In the genomic region with DNA sequence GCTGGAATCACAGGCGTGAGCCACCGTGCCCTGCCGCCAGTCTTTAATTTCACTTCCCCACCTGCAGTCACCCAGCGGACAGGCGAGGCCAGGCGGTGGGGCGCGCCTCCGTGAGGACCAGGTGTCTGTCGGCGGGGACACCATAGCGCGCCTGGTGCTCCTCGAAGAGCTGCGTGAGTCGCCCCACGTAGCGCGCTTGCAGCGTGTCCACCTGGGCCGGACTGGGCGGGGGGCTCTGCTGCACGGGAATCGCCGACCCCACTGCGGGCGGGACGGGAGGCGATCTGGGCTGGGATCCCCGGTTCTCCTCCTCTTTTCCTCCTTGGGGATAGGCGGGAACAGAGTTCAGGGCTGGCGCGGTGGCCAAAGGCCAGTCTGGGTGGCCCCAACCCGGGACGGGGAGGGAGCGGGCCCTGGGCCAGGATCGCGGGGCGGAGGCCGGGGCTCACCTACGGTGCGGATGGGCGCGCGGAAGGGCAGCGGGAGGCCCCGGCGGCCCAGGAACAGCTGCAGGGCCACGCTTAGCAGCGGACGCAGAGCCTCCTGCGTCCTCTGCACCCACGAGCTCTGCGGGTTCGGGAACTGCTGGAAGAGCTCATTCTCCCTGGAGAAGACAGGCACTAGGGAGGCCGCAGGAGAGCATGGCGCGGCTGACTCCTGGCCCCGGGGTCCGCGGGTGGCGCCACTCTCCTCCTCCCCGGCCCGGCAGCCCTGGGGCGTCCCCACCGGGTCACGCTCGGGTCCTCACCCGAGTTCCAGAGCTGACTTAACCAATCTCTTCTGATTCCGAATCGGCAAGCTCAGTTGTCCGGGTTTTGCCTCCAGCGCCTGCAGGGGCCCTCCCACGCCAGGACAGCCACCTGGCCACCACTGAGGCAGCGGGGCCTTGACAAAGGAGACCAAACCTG, we compare ENCODE assay signal across 13 cellular contexts. TPM values are rescaled to one million over a fixed set of nuclear protein-coding genes. Genes with fewer than 3 reads are reported as not detected.
DNase-seq lines count a peak whose midpoint lies in the region; ATAC-seq, FAIRE-seq and TF ChIP-seq lines count a peak whose summit lies in the region.
"Had no signal": no experiment of that assay in that cellular context is flagged by ENCODE, and none has a peak within 500 bp of the region (broad histone marks: within the 10 kb centered on the region; RNA-seq: fewer than 3 reads in every experiment).

No MANE protein-coding gene starts in this region.

- H3K9ac ChIP-seq in keratinocyte (ENCODE audit: control insufficient read depth, extremely low read depth, insufficient read depth, low read length): no peak overlapping the region
- H3K9ac ChIP-seq: BLaER1 treated with 17β-estradiol and CSF1 and Interleukin-3, amounts not matched to agents 10 nM and 100 nM had no signal

- H3K27me3 ChIP-seq in keratinocyte (ENCODE audit: control insufficient read depth, extremely low read depth, insufficient read depth, low read length): peaks cover 31% of the 10 kb centered on the region
- no peaks in the 10 kb centered on the region for H3K27me3 ChIP-seq in vagina

- DNase-seq in stimulated activated naive CD8-positive, alpha-beta T cell treated with anti-CD3 and anti-CD28 coated beads, Interleukin-15, amount 100 ng/mL, for 72 hours: no peak
- DNase-seq in stimulated activated naive CD8-positive, alpha-beta T cell treated with anti-CD3 and anti-CD28 coated beads, Interleukin-15, Interleukin-2, amounts not matched to agents 100 U/mL and 50 U/mL, for 24 hours: no peak
- DNase-seq in keratinocyte (ENCODE audit: low read depth, low spot score) (no peak), vagina (ENCODE audit: extremely low spot score in 2 of 2) (no peak), NOMO-1 (lab: John Stamatoyannopoulos, UW; ENCODE audit: unreplicated experiment in 2 of 2) (no peak)
- DNase-seq: effector memory CD4-positive, alpha-beta T cell had no signal

- H3K27ac ChIP-seq in keratinocyte (ENCODE audit: control insufficient read depth, insufficient read depth, low read length): no peak overlapping the region
- H3K27ac ChIP-seq in vagina: no peak overlapping the region
- H3K27ac ChIP-seq: BLaER1 treated with 17β-estradiol and CSF1 and Interleukin-3, amounts not matched to agents 10 nM and 100 nM had no signal

- H3K4me1 ChIP-seq in keratinocyte (ENCODE audit: control insufficient read depth, extremely low read depth, insufficient read depth, low read length) (no peaks in the 10 kb centered on the region), vagina (peaks cover 8% of the 10 kb centered on the region)

- peak overlapping the region in 1 of 2 donors; percentile 72 for H3K27ac Mint-ChIP-seq in stimulated activated naive CD8-positive, alpha-beta T cell treated with anti-CD3 and anti-CD28 coated beads, Interleukin-15, amount 100 ng/mL, for 72 hours
- H3K27ac Mint-ChIP-seq: activated T-helper 2 cell treated with anti-CD3 and anti-CD28 coated beads, Interferon-gamma antibody, Interleukin-2, Interleukin-4, amounts not matched to agents 10 μg/mL and 5 μg/mL and 100 μg/mL, durations not matched to agents 14 hours and 24 hours and 36 hours had no signal

- peak overlapping the region; percentile 27 for H3K4me2 ChIP-seq in keratinocyte (ENCODE audit: control insufficient read depth, extremely low read depth, insufficient read depth, low read depth, low read length)

- peaks cover 32% of the 10 kb centered on the region for H3K4me1 Mint-ChIP-seq in stimulated activated naive CD8-positive, alpha-beta T cell treated with anti-CD3 and anti-CD28 coated beads, Interleukin-15, amount 100 ng/mL, for 72 hours

- H3K27me3 Mint-ChIP-seq in stimulated activated naive CD8-positive, alpha-beta T cell treated with anti-CD3 and anti-CD28 coated beads, Interleukin-15, amount 100 ng/mL, for 72 hours: peaks cover 55% of the 10 kb centered on the region

- FAIRE-seq in keratinocyte (lab: Jason Lieb, UNC): no peak

- H3K4me3 ChIP-seq in keratinocyte (ENCODE audit: control insufficient read depth in 2 of 3, extremely low read depth in 1 of 3, insufficient read depth in 2 of 3, low read depth in 1 of 3, low read length in 3 of 3) (peak overlapping the region in 1 of 3 experiments; percentile 37), vagina (peak overlapping the region; percentile 9 to 19)
- H3K4me3 ChIP-seq: BLaER1 treated with 17β-estradiol and CSF1 and Interleukin-3, amounts not matched to agents 10 nM and 100 nM had no signal

- H3K4me3 Mint-ChIP-seq in stimulated activated naive CD8-positive, alpha-beta T cell treated with anti-CD3 and anti-CD28 coated beads, Interleukin-15, amount 100 ng/mL, for 72 hours: peak overlapping the region; percentile 29 to 66

- intact Hi-C loops in vagina (cut with DNase I): no loop called here

- no peaks in the 10 kb centered on the region for H3K9me1 ChIP-seq in keratinocyte (ENCODE audit: control insufficient read depth, extremely low read depth, insufficient read depth, low read length)

- H3K9me3 Mint-ChIP-seq in stimulated activated naive CD8-positive, alpha-beta T cell treated with anti-CD3 and anti-CD28 coated beads, Interleukin-15, amount 100 ng/mL, for 72 hours: no peaks in the 10 kb centered on the region
- H3K9me3 Mint-ChIP-seq: activated T-helper 2 cell treated with anti-CD3 and anti-CD28 coated beads, Interferon-gamma antibody, Interleukin-2, Interleukin-4, amounts not matched to agents 10 μg/mL and 5 μg/mL and 100 μg/mL, durations not matched to agents 14 hours and 24 hours and 36 hours; type B pancreatic cell had no signal

- TF ChIP-seq CTCF in keratinocyte (optimal IDR thresholded peaks at IDR 0.05 in 1 of 3, IDR thresholded peaks at IDR 0.05 in 1 of 3, conservative IDR thresholded peaks at IDR 0.05 in 1 of 3; ENCODE audit: extremely low read depth in 1 of 3, insufficient read depth in 2 of 3, low read length in 3 of 3) (no peak), vagina (IDR thresholded peaks at IDR 0.05) (no peak)

- no peaks in the 10 kb centered on the region for H3K79me2 ChIP-seq in keratinocyte (ENCODE audit: control insufficient read depth, insufficient read depth, low read length)

- no peak for ATAC-seq in stimulated activated naive CD8-positive, alpha-beta T cell treated with anti-CD3 and anti-CD28 coated beads, Interleukin-15, amount 100 ng/mL, for 72 hours
- no peak for ATAC-seq in stimulated activated naive CD8-positive, alpha-beta T cell treated with anti-CD3 and anti-CD28 coated beads, Interleukin-15, Interleukin-2, amounts not matched to agents 100 U/mL and 50 U/mL, for 24 hours
- ATAC-seq in HG02938 (IDR thresholded peaks at IDR 0.05; ENCODE audit: unreplicated experiment): no peak

- H2AFZ ChIP-seq in keratinocyte (ENCODE audit: control insufficient read depth, low read length): no peak overlapping the region

- H3K9me3 ChIP-seq in keratinocyte (ENCODE audit: control insufficient read depth, low read depth, low read length) (no peaks in the 10 kb centered on the region), vagina (no peaks in the 10 kb centered on the region)
- H3K9me3 ChIP-seq: BLaER1 treated with 17β-estradiol and CSF1 and Interleukin-3, amounts not matched to agents 10 nM and 100 nM had no signal

- H4K20me1 ChIP-seq in keratinocyte (ENCODE audit: control insufficient read depth, extremely low read depth, insufficient read depth, low read length): no peaks in the 10 kb centered on the region

- dilution Hi-C loops in keratinocyte (cut with MboI; ENCODE audit: extremely low pct_ligation_motif_present, low sequenced_read_pairs): no loop called here

- H3K36me3 ChIP-seq in keratinocyte (ENCODE audit: control insufficient read depth in 2 of 2, extremely low read depth in 1 of 2, insufficient read depth in 2 of 2, low read length in 2 of 2) (peaks cover 0 to 4% of the 10 kb centered on the region in 2 experiments), vagina (no peaks in the 10 kb centered on the region)

- no peak for TF ChIP-seq POLR2A in vagina (IDR thresholded peaks at IDR 0.05)

RNA-seq across cellular contexts. Expression of gene MOGAT3, which starts 1.1 kb away (rescaled TPM):
- not detected in 3 replicates for polyA plus RNA-seq in keratinocyte
- polyA plus RNA-seq in keratinocyte (2011; ENCODE audit: low read depth): not detected
- not detected in 2 replicates for polyA plus RNA-seq in keratinocyte (2011; cell fraction: cytosol; rRNA removed)
- polyA plus RNA-seq in keratinocyte (2011; cell fraction: nucleus; rRNA removed): not detected in 2 replicates
- polyA plus RNA-seq in keratinocyte (2012; ENCODE audit: low replicate concordance): not detected in 2 replicates
- not detected in 3 replicates for polyA minus RNA-seq in keratinocyte
- not detected for polyA minus RNA-seq in keratinocyte (2011; cell fraction: cytosol; rRNA and poly(A)+ RNA removed)
- polyA minus RNA-seq in keratinocyte (2011; cell fraction: nucleus; rRNA and poly(A)+ RNA removed): not detected in 2 replicates
- not detected for total RNA-seq in vagina
- total RNA-seq: activated T-helper 2 cell treated with anti-CD3 and anti-CD28 coated beads, Interferon-gamma antibody, Interleukin-2, Interleukin-4, amounts not matched to agents 10 μg/mL and 5 μg/mL and 100 μg/mL, durations not matched to agents 14 hours and 24 hours and 36 hours; H4; lung microvascular endothelial cell; T-helper 1 cell treated with Interleukin-12 subunit alpha and Interleukin-12 subunit beta and Interleukin-4 antibody, amounts not matched to agents 30 ng/mL and 1 ng/mL, for 36 hours had no signal

RNA-seq across cellular contexts. Expression of gene PLOD3, which starts 15.4 kb away (rescaled TPM):
- 31.6 to 71.6 TPM (median 36.1 TPM) in 3 replicates for polyA plus RNA-seq in keratinocyte
- polyA plus RNA-seq in keratinocyte (2011; ENCODE audit: low read depth): 14.8 TPM
- 17.6 and 31.6 TPM in 2 replicates for polyA plus RNA-seq in keratinocyte (2011; cell fraction: cytosol; rRNA removed)
- polyA plus RNA-seq in keratinocyte (2011; cell fraction: nucleus; rRNA removed): 138 and 165 TPM in 2 replicates
- polyA plus RNA-seq in keratinocyte (2012; ENCODE audit: low replicate concordance): 34.7 and 74.5 TPM in 2 replicates
- 27.8 to 135 TPM (median 43.3 TPM) in 3 replicates for polyA minus RNA-seq in keratinocyte
- polyA minus RNA-seq in keratinocyte (2011; cell fraction: cytosol; rRNA and poly(A)+ RNA removed): 52.4 TPM
- polyA minus RNA-seq in keratinocyte (2011; cell fraction: nucleus; rRNA and poly(A)+ RNA removed): 99.9 and 133 TPM in 2 replicates
- 41.5 TPM for total RNA-seq in vagina

RNA-seq across cellular contexts. Expression of gene ZNHIT1, which starts 16.0 kb away (rescaled TPM):
- polyA plus RNA-seq in keratinocyte: 46.4 to 63.1 TPM (median 47.5 TPM) in 3 replicates
- 32.4 TPM for polyA plus RNA-seq in keratinocyte (2011; ENCODE audit: low read depth)
- polyA plus RNA-seq in keratinocyte (2011; cell fraction: cytosol; rRNA removed): 43.9 and 79.2 TPM in 2 replicates
- polyA plus RNA-seq in keratinocyte (2011; cell fraction: nucleus; rRNA removed): 36.1 and 48.3 TPM in 2 replicates
- polyA plus RNA-seq in keratinocyte (2012; ENCODE audit: low replicate concordance): 54.6 and 83.6 TPM in 2 replicates
- polyA minus RNA-seq in keratinocyte: 20.8 to 35.2 TPM (median 27.4 TPM) in 3 replicates
- polyA minus RNA-seq in keratinocyte (2011; cell fraction: cytosol; rRNA and poly(A)+ RNA removed): 88.1 TPM
- 11.7 and 14.6 TPM in 2 replicates for polyA minus RNA-seq in keratinocyte (2011; cell fraction: nucleus; rRNA and poly(A)+ RNA removed)
- 55.2 TPM for total RNA-seq in vagina

RNA-seq across cellular contexts. Expression of gene NAT16, which starts 21.9 kb away (rescaled TPM):
- not detected in 3 replicates for polyA plus RNA-seq in keratinocyte
- polyA plus RNA-seq in keratinocyte (2011; ENCODE audit: low read depth): not detected
- not detected in 2 replicates for polyA plus RNA-seq in keratinocyte (2011; cell fraction: cytosol; rRNA removed)
- not detected in 2 replicates for polyA plus RNA-seq in keratinocyte (2011; cell fraction: nucleus; rRNA removed)
- not detected in 2 replicates for polyA plus RNA-seq in keratinocyte (2012; ENCODE audit: low replicate concordance)
- polyA minus RNA-seq in keratinocyte: not detected in 3 replicates
- not detected for polyA minus RNA-seq in keratinocyte (2011; cell fraction: cytosol; rRNA and poly(A)+ RNA removed)
- polyA minus RNA-seq in keratinocyte (2011; cell fraction: nucleus; rRNA and poly(A)+ RNA removed): not detected in 2 replicates
- not detected for total RNA-seq in vagina
- total RNA-seq: activated T-helper 2 cell treated with anti-CD3 and anti-CD28 coated beads, Interferon-gamma antibody, Interleukin-2, Interleukin-4, amounts not matched to agents 10 μg/mL and 5 μg/mL and 100 μg/mL, durations not matched to agents 14 hours and 24 hours and 36 hours; H4; lung microvascular endothelial cell; T-helper 1 cell treated with Interleukin-12 subunit alpha and Interleukin-12 subunit beta and Interleukin-4 antibody, amounts not matched to agents 30 ng/mL and 1 ng/mL, for 36 hours had no signal

RNA-seq across cellular contexts. Expression of gene CLDN15, which starts 35.7 kb away (rescaled TPM):
- 1.9 to 4.1 TPM (median 2.4 TPM) in 3 replicates for polyA plus RNA-seq in keratinocyte
- polyA plus RNA-seq in keratinocyte (2011; ENCODE audit: low read depth): 0.75 TPM
- 1.0 and 1.3 TPM in 2 replicates for polyA plus RNA-seq in keratinocyte (2011; cell fraction: cytosol; rRNA removed)
- 15.4 and 16.4 TPM in 2 replicates for polyA plus RNA-seq in keratinocyte (2011; cell fraction: nucleus; rRNA removed)
- 1.5 and 5.2 TPM in 2 replicates for polyA plus RNA-seq in keratinocyte (2012; ENCODE audit: low replicate concordance)
- polyA minus RNA-seq in keratinocyte: 2.5 to 9.8 TPM (median 3.7 TPM) in 3 replicates
- not detected for polyA minus RNA-seq in keratinocyte (2011; cell fraction: cytosol; rRNA and poly(A)+ RNA removed)
- 2.7 and 3.5 TPM in 2 replicates for polyA minus RNA-seq in keratinocyte (2011; cell fraction: nucleus; rRNA and poly(A)+ RNA removed)
- total RNA-seq in vagina: 8.6 TPM
